In the genomic region with DNA sequence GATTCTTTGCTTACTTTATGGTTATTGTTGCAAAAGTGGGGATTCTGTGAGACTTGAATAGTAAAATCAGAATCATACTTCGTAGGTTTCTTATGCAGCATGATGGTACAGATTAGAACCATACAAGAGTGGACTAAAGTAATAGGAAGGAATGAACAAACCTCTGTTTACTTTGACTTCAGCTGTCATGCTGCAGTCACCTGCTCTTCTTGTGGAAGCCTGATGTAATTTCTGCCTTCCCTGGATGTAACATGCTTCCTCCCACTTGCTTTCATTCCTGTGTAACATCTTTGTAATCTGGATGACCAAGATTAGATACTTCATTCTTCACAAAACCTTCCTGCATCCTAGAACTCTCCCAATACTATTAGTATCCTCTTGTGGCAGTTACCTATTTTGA, we compare ENCODE assay signal across 25 cellular contexts.
"Had no signal": no experiment of that assay in that cellular context is flagged by ENCODE, and none has a peak within 500 bp of the region (broad histone marks: within the 10 kb centered on the region; RNA-seq: fewer than 3 reads in every experiment).

No MANE protein-coding gene starts in this region.

- H3K36me3 ChIP-seq: ovary had no signal

- FAIRE-seq: keratinocyte, urothelium cell line had no signal

- H3K4me1 ChIP-seq: gastrocnemius medialis, left lung, psoas muscle, spleen, tibial artery, upper lobe of left lung had no signal

- H3K27ac ChIP-seq: dorsolateral prefrontal cortex, gastrocnemius medialis, left lung, ovary, psoas muscle, skin epidermis, spleen, tibial artery, upper lobe of left lung had no signal

- H3K4me3 ChIP-seq: dorsolateral prefrontal cortex, gastrocnemius medialis, left lung, mucosa of descending colon, ovary, psoas muscle, skin epidermis, spleen, tibial artery, upper lobe of left lung had no signal

- H3K27me3 ChIP-seq: dorsolateral prefrontal cortex, gastrocnemius medialis, left lung, ovary, spleen, tibial artery, upper lobe of left lung had no signal

- DNase-seq: cortex of kidney; dorsolateral prefrontal cortex; effector CD4-positive, alpha-beta T cell; foreskin fibroblast; gastrocnemius medialis; head of caudate nucleus; left lung; mesenchymal stem cell; mucosa of descending colon; naive thymus-derived CD4-positive, alpha-beta T cell; nucleus accumbens; ovary; posterior cingulate gyrus; psoas muscle; right cardiac atrium; spleen; stimulated activated CD4-positive, alpha-beta T cell treated with anti-CD3 and anti-CD28 coated beads, Interleukin-2, amount 100 ng/mL, for 48 hours; stimulated activated naive CD4-positive, alpha-beta T cell; stimulated activated naive CD8-positive, alpha-beta T cell treated with anti-CD3 and anti-CD28 coated beads, Interleukin-15, amount 100 ng/mL, for 72 hours; tibial artery; upper lobe of left lung had no signal

- H3K9me3 ChIP-seq: gastrocnemius medialis, left lung, mucosa of descending colon, ovary, psoas muscle, spleen, tibial artery, upper lobe of left lung had no signal

- ATAC-seq: esophagus mucosa; gastrocnemius medialis; left lung; mucosa of descending colon; naive thymus-derived CD4-positive, alpha-beta T cell; psoas muscle; right cardiac atrium; stimulated activated naive CD8-positive, alpha-beta T cell treated with anti-CD3 and anti-CD28 coated beads, Interleukin-15, amount 100 ng/mL, for 72 hours had no signal
